In the genomic region with DNA sequence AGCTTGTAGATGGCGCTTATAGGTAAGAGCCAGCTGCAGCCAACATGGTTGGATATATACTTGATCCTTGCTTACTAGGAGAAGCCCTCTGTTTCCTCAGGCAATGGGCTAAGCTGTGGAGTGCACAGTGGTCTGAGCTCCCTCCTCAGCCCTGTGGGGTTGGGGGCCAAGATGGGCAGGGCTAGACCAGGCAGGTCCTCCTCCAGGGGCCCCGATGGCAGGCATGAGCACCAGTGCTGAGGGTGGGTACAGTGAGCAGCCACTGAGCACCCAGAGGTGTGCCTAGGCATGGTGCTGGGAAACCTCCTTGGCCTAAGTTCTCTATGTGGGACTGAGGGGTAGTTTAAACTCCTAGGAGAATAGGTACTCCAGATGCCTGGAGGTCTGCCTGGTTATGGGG, we compare ENCODE assay signal across 1 cellular context.
TF ChIP-seq lines count a peak whose summit lies in the region.

No MANE protein-coding gene starts in this region.

TF ChIP-seq in IMR-90, 13 proteins besides CTCF, POLR2A, EP300 and RAD21:
- TF ChIP-seq, protein P1, sequence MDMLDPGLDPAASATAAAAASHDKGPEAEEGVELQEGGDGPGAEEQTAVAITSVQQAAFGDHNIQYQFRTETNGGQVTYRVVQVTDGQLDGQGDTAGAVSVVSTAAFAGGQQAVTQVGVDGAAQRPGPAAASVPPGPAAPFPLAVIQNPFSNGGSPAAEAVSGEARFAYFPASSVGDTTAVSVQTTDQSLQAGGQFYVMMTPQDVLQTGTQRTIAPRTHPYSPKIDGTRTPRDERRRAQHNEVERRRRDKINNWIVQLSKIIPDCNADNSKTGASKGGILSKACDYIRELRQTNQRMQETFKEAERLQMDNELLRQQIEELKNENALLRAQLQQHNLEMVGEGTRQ (IDR thresholded peaks at IDR 0.05; ENCODE audit: low read depth, low read length), result no peak
- TF ChIP-seq MXI1 (IDR thresholded peaks at IDR 0.05; ENCODE audit: borderline replicate concordance, low read depth, low read length) (no peak), MAZ (IDR thresholded peaks at IDR 0.05; ENCODE audit: borderline replicate concordance, low read depth, low read length) (no peak), RFX5 (IDR thresholded peaks at IDR 0.05; ENCODE audit: low read depth, low read length) (no peak), SMC3 (IDR thresholded peaks at IDR 0.05; ENCODE audit: low read depth, low read length) (no peak), RCOR1 (IDR thresholded peaks at IDR 0.05; ENCODE audit: insufficient replicate concordance, low read length) (no peak), NFE2L2 (IDR thresholded peaks at IDR 0.05; ENCODE audit: low read depth, low read length) (no peak), FOS (IDR thresholded peaks at IDR 0.05; ENCODE audit: low read depth, low read length) (no peak)
- TF ChIP-seq, protein P2, sequence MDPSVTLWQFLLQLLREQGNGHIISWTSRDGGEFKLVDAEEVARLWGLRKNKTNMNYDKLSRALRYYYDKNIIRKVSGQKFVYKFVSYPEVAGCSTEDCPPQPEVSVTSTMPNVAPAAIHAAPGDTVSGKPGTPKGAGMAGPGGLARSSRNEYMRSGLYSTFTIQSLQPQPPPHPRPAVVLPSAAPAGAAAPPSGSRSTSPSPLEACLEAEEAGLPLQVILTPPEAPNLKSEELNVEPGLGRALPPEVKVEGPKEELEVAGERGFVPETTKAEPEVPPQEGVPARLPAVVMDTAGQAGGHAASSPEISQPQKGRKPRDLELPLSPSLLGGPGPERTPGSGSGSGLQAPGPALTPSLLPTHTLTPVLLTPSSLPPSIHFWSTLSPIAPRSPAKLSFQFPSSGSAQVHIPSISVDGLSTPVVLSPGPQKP (IDR thresholded peaks at IDR 0.05; ENCODE audit: borderline replicate concordance, low read depth, low read length), result no peak
